ENCODE assay signal across 27 cellular contexts in the genomic region with DNA sequence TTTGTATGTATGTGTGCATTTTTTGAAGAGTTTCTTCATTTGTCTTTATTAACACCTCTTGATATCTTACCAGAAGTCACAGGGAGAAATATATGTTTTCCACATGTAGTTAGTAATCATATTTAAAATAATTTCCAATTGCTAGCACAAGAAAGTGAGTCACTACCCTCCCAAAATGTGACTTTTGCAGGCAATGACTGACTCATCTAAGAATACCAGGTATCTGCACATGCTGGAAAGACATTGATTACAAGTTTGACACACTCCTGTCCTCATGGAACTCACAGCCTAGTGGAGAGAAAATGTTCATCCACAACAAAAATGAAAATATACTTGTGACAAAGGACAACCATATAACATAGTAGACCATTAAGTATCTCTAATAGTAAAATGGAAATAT.
DNase-seq lines count a peak whose midpoint lies in the region; ATAC-seq and TF ChIP-seq lines count a peak whose summit lies in the region.
"Had no signal": no experiment of that assay in that cellular context is flagged by ENCODE, and none has a peak within 500 bp of the region (broad histone marks: within the 10 kb centered on the region; RNA-seq: fewer than 3 reads in every experiment).

No MANE protein-coding gene starts in this region.

- H3K36me3 ChIP-seq in ACC112 (ENCODE audit: insufficient read depth, low read length), result no peaks in the 10 kb centered on the region
- H3K36me3 ChIP-seq: BE2C, HAP-1, heart left ventricle, suprapubic skin had no signal

- H3K9me3 Mint-ChIP-seq in HFFc6, result no peaks in the 10 kb centered on the region
- H3K9me3 Mint-ChIP-seq: activated CD4-positive, alpha-beta memory T cell treated with anti-CD3 and anti-CD28 coated beads for 36 hours; activated naive CD8-positive, alpha-beta T cell treated with anti-CD3 and anti-CD28 coated beads, Interleukin-2, amount 50 U/mL, for 24 hours; IgD-negative memory B cell; T-cell had no signal

- H3K4me3 ChIP-seq in ACC112 (ENCODE audit: low read depth, low read length), result peak overlapping the region; percentile 31
- no peak overlapping the region for H3K4me3 ChIP-seq in foreskin fibroblast (ENCODE audit: low read depth in 1 of 2, low read length in 2 of 2)
- H3K4me3 ChIP-seq: A549, body of pancreas, HAP-1, heart left ventricle, suprapubic skin had no signal

- H3K79me2 ChIP-seq in ACC112 (ENCODE audit: control insufficient read depth, insufficient read depth, low read length, unreplicated experiment), result no peaks in the 10 kb centered on the region

- peak overlapping the region; percentile 20; the same call in 1 of the 2 replicates for H3K4me3 Mint-ChIP-seq in HFFc6
- H3K4me3 Mint-ChIP-seq: activated CD4-positive, alpha-beta memory T cell treated with anti-CD3 and anti-CD28 coated beads for 36 hours; activated naive CD8-positive, alpha-beta T cell treated with anti-CD3 and anti-CD28 coated beads, Interleukin-2, amount 50 U/mL, for 24 hours; IgD-negative memory B cell; stimulated activated effector memory CD8-positive, alpha-beta T cell treated with anti-CD3 and anti-CD28 coated beads, Interleukin-12 subunit alpha, Interleukin-12 subunit beta, amount 100 ng/mL, for 72 hours; T-cell had no signal

- no peak overlapping the region for H3K27ac Mint-ChIP-seq in HFFc6
- H3K27ac Mint-ChIP-seq: activated CD4-positive, alpha-beta memory T cell treated with anti-CD3 and anti-CD28 coated beads for 36 hours; activated naive CD8-positive, alpha-beta T cell treated with anti-CD3 and anti-CD28 coated beads, Interleukin-2, amount 50 U/mL, for 24 hours; IgD-negative memory B cell; stimulated activated effector memory CD8-positive, alpha-beta T cell treated with anti-CD3 and anti-CD28 coated beads, Interleukin-12 subunit alpha, Interleukin-12 subunit beta, amount 100 ng/mL, for 72 hours; T-cell had no signal

- H3K27me3 ChIP-seq in ACC112 (ENCODE audit: insufficient read depth, low read length), result no peaks in the 10 kb centered on the region
- H3K27me3 ChIP-seq: BE2C, body of pancreas, heart left ventricle, suprapubic skin had no signal

- peak overlapping the region; percentile 65 for H3K27ac ChIP-seq in ACC112 (ENCODE audit: low read depth, low read length)
- H3K27ac ChIP-seq: A549, body of pancreas, suprapubic skin had no signal

- H3K27me3 Mint-ChIP-seq in HFFc6 (ENCODE audit: insufficient read depth), result no peaks in the 10 kb centered on the region
- H3K27me3 Mint-ChIP-seq: activated CD4-positive, alpha-beta memory T cell treated with anti-CD3 and anti-CD28 coated beads for 36 hours; activated naive CD8-positive, alpha-beta T cell treated with anti-CD3 and anti-CD28 coated beads, Interleukin-2, amount 50 U/mL, for 24 hours; IgD-negative memory B cell; T-cell had no signal

- ATAC-seq in SK-N-SH treated with all-trans-retinoic acid at 6 μM for 48 hours, result peak; percentile 9; the same call in 2 of the 3 replicates
- ATAC-seq: A549; activated CD4-positive, CD25-positive, alpha-beta regulatory T cell treated with anti-CD3 and anti-CD28 coated beads, Interleukin-2, amount 50 U/mL, for 24 hours; activated naive CD8-positive, alpha-beta T cell treated with anti-CD3 and anti-CD28 coated beads, Interleukin-2, amount 50 U/mL, for 24 hours; stimulated activated effector memory CD8-positive, alpha-beta T cell treated with anti-CD3 and anti-CD28 coated beads, Interleukin-12 subunit alpha, Interleukin-12 subunit beta, amount 100 ng/mL, for 72 hours; T-cell had no signal

- peaks cover 43% of the 10 kb centered on the region for H3K4me1 Mint-ChIP-seq in HFFc6 (ENCODE audit: low read depth)
- H3K4me1 Mint-ChIP-seq: activated naive CD8-positive, alpha-beta T cell treated with anti-CD3 and anti-CD28 coated beads, Interleukin-2, amount 50 U/mL, for 24 hours; IgD-negative memory B cell; stimulated activated effector memory CD8-positive, alpha-beta T cell treated with anti-CD3 and anti-CD28 coated beads, Interleukin-12 subunit alpha, Interleukin-12 subunit beta, amount 100 ng/mL, for 72 hours; T-cell had no signal

- H3K4me1 ChIP-seq in ACC112 (ENCODE audit: control insufficient read depth, insufficient read depth, low read length, unreplicated experiment), result peaks cover 40% of the 10 kb centered on the region
- H3K4me1 ChIP-seq: A549 had no signal

- DNase-seq in HFFc6 (peak; percentile 9), foreskin fibroblast (peak; percentile 36 to 65), GF-D8 (lab: John Stamatoyannopoulos, UW) (no peak), germinal center (ENCODE audit: low spot score) (no peak), epidermal melanocyte (ENCODE audit: insufficient read length, low spot score) (no peak)
- no peak for DNase-seq in activated effector memory CD4-positive, alpha-beta T cell treated with Interleukin-2 at 50 U/mL for 16 hours
- DNase-seq: activated CD4-positive, alpha-beta memory T cell treated with anti-CD3 and anti-CD28 coated beads for 36 hours; activated naive CD8-positive, alpha-beta T cell treated with anti-CD3 and anti-CD28 coated beads, Interleukin-2, amount 50 U/mL, for 24 hours; body of pancreas; Caco-2; DMS79 treated with DMSO at 0.1 percent for 48 hours; NCI-H2081; NCI-H345; NCI-H774; occipital lobe; SHP77; T-cell had no signal

- H2AFZ ChIP-seq in ACC112 (ENCODE audit: low read length, unreplicated experiment), result no peak overlapping the region

- H3K36me3 Mint-ChIP-seq in HFFc6 (ENCODE audit: low read depth), result no peaks in the 10 kb centered on the region
- H3K36me3 Mint-ChIP-seq: activated CD4-positive, alpha-beta memory T cell treated with anti-CD3 and anti-CD28 coated beads for 36 hours; IgD-negative memory B cell; stimulated activated effector memory CD8-positive, alpha-beta T cell treated with anti-CD3 and anti-CD28 coated beads, Interleukin-12 subunit alpha, Interleukin-12 subunit beta, amount 100 ng/mL, for 72 hours; T-cell had no signal

- TF ChIP-seq CTCF in HFFc6 (IDR thresholded peaks at IDR 0.05) (no peak), foreskin fibroblast (IDR thresholded peaks at IDR 0.05; ENCODE audit: low read depth, low read length) (no peak)

TF ChIP-seq in SK-N-SH treated with all-trans-retinoic acid at 6 μM for 48 hours, 23 proteins besides CTCF, POLR2A, EP300 and RAD21:
- no peak for TF ChIP-seq TOX (CRISPR knock-in tag; IDR thresholded peaks at IDR 0.05; ENCODE audit: borderline replicate concordance)
- no peak for TF ChIP-seq ZNF8 (CRISPR knock-in tag; IDR thresholded peaks at IDR 0.05)
- TF ChIP-seq ESRRG (CRISPR knock-in tag; IDR thresholded peaks at IDR 0.05), result no peak
- TF ChIP-seq, protein P1, sequence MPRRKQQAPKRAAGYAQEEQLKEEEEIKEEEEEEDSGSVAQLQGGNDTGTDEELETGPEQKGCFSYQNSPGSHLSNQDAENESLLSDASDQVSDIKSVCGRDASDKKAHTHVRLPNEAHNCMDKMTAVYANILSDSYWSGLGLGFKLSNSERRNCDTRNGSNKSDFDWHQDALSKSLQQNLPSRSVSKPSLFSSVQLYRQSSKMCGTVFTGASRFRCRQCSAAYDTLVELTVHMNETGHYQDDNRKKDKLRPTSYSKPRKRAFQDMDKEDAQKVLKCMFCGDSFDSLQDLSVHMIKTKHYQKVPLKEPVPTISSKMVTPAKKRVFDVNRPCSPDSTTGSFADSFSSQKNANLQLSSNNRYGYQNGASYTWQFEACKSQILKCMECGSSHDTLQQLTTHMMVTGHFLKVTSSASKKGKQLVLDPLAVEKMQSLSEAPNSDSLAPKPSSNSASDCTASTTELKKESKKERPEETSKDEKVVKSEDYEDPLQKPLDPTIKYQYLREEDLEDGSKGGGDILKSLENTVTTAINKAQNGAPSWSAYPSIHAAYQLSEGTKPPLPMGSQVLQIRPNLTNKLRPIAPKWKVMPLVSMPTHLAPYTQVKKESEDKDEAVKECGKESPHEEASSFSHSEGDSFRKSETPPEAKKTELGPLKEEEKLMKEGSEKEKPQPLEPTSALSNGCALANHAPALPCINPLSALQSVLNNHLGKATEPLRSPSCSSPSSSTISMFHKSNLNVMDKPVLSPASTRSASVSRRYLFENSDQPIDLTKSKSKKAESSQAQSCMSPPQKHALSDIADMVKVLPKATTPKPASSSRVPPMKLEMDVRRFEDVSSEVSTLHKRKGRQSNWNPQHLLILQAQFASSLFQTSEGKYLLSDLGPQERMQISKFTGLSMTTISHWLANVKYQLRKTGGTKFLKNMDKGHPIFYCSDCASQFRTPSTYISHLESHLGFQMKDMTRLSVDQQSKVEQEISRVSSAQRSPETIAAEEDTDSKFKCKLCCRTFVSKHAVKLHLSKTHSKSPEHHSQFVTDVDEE (CRISPR knock-in tag; IDR thresholded peaks at IDR 0.05), result no peak
- no peak for TF ChIP-seq SNAI2 (CRISPR knock-in tag; IDR thresholded peaks at IDR 0.05)
- TF ChIP-seq TCF4 (CRISPR knock-in tag; IDR thresholded peaks at IDR 0.05; ENCODE audit: borderline replicate concordance), result no peak
- TF ChIP-seq BACH2 (CRISPR knock-in tag; IDR thresholded peaks at IDR 0.05; ENCODE audit: borderline replicate concordance), result no peak
- no peak for TF ChIP-seq ZNF565 (CRISPR knock-in tag; conservative IDR thresholded peaks at IDR 0.05; ENCODE audit: low read depth)

Comparison
In these comparisons a context has a peak if more than half of its experiments do, and no peak if none do; other contexts are left out.
1. DNase-seq: peak in HFFc6 (single experiment) and foreskin fibroblast (2 of 2); none in GF-D8 (single experiment), activated effector memory CD4-positive, alpha-beta T cell treated with Interleukin-2 at 50 U/mL for 16 hours (single experiment), germinal center (single experiment) and epidermal melanocyte (single experiment).